Comparison of ENCODE assay signal across 19 cellular contexts in the genomic region with DNA sequence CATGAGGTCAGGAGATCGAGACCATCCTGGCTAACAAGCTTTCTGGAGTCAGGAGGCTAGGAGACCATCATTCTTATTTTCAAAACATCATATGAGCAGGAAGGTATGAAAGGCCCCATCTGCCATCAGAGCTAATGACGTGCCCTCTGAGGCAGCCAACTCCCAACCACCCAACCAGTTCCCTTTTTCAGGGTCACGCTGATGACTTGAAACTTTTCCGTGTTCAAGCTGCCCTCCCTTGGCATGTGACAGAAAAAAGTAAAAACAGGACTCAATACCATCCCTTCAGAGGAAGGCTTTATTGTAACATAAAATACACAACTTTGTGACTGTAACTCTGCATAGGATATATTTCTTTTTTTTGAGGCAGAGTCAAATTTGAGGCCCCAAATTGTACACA. TPM values are rescaled to one million over a fixed set of nuclear protein-coding genes. Genes with fewer than 3 reads are reported as not detected.
DNase-seq lines count a peak whose midpoint lies in the region; ATAC-seq and TF ChIP-seq lines count a peak whose summit lies in the region.
"Had no signal": no experiment of that assay in that cellular context is flagged by ENCODE, and none has a peak within 500 bp of the region (broad histone marks: within the 10 kb centered on the region; RNA-seq: fewer than 3 reads in every experiment).

No MANE protein-coding gene starts in this region.

- H3K9me3 ChIP-seq in adrenal gland (replicated peaks in 1 of 3): no peaks in the 10 kb centered on the region
- H3K9me3 ChIP-seq: heart right ventricle had no signal

- H3K27me3 ChIP-seq in adrenal gland: no peaks in the 10 kb centered on the region
- H3K27me3 ChIP-seq: heart right ventricle, SJSA1 had no signal

- H3K27ac Mint-ChIP-seq in activated CD4-positive, alpha-beta T cell treated with anti-CD3 and anti-CD28 coated beads, Interleukin-2, amount 10 ng/mL, durations not matched to agents 24 days and 14 days: peak overlapping the region; percentile 65
- H3K27ac Mint-ChIP-seq: activated T-helper 17 cell treated with anti-CD3 and anti-CD28 coated beads, Interleukin-2, amount 50 U/mL, for 72 hours had no signal

- WGBS in adrenal gland, 4 donors: 28 to 38% (median 33%) methylated on average over 3 to 4 of the region's 4 CpGs

- ATAC-seq in sciatic nerve (peak; percentile 33), GM18909 (IDR thresholded peaks at IDR 0.05; ENCODE audit: poor library complexity, unreplicated experiment) (no peak)
- ATAC-seq: activated T-helper 17 cell treated with anti-CD3 and anti-CD28 coated beads, Interleukin-2, amount 50 U/mL, for 72 hours; heart right ventricle had no signal

- H3K27me3 Mint-ChIP-seq in activated CD4-positive, alpha-beta T cell treated with anti-CD3 and anti-CD28 coated beads, Interleukin-2, amount 10 ng/mL, durations not matched to agents 24 days and 14 days: no peaks in the 10 kb centered on the region
- H3K27me3 Mint-ChIP-seq: activated T-helper 17 cell treated with anti-CD3 and anti-CD28 coated beads, Interleukin-2, amount 50 U/mL, for 72 hours had no signal

- TF ChIP-seq POLR2A in adrenal gland (IDR thresholded peaks at IDR 0.05): peak in 1 of 2 donors; percentile 9

- intact Hi-C loops in activated CD4-positive, alpha-beta T cell treated with anti-CD3 and anti-CD28 coated beads, Interleukin-2, amount 10 ng/mL, durations not matched to agents 24 days and 14 days (cut with micrococcal nuclease): no loop called here
- intact Hi-C loops in adrenal gland (cut with DNase I) (no loop called here), sciatic nerve (cut with DNase I) (no loop called here)

- no peak overlapping the region for H3K4me3 ChIP-seq in adrenal gland
- H3K4me3 ChIP-seq: heart right ventricle, SJSA1 had no signal

- H3K4me1 Mint-ChIP-seq in activated CD4-positive, alpha-beta T cell treated with anti-CD3 and anti-CD28 coated beads, Interleukin-2, amount 10 ng/mL, durations not matched to agents 24 days and 14 days: peaks cover 4% of the 10 kb centered on the region

- DNase-seq in activated CD4-positive, alpha-beta T cell treated with anti-CD3 and anti-CD28 coated beads, Interleukin-2, amount 10 ng/mL, durations not matched to agents 24 days and 14 days: no peak
- DNase-seq in activated CD4-positive, alpha-beta T cell treated with anti-CD3 and anti-CD28 coated beads, Interleukin-2, amount 50 U/mL, for 48 hours: no peak
- DNase-seq in NOMO-1 treated with dmso at 0.1 percent for 144 hours (lab: John Stamatoyannopoulos, UW; ENCODE audit: unreplicated experiment) (peak; percentile 74), adrenal gland (peak; percentile 56 to 84 (median 77)), sciatic nerve (ENCODE audit: low spot score) (no peak), NCI-H146 (lab: John Stamatoyannopoulos, UW) (no peak), NCI-H774 (lab: John Stamatoyannopoulos, UW) (no peak)
- DNase-seq: activated CD4-positive, CD25-positive, alpha-beta regulatory T cell treated with anti-CD3 and anti-CD28 coated beads, Interleukin-2, amount 50 U/mL, for 72 hours; heart right ventricle; NCI-H1436; NCI-H526 treated with DMSO at 0.1 percent for 48 hours; nucleus accumbens; small intestine had no signal

- H3K4me1 ChIP-seq in adrenal gland (replicated peaks in 1 of 2): peaks cover 14 to 38% of the 10 kb centered on the region in 2 donors

- H3K9me3 Mint-ChIP-seq in activated CD4-positive, alpha-beta T cell treated with anti-CD3 and anti-CD28 coated beads, Interleukin-2, amount 10 ng/mL, durations not matched to agents 24 days and 14 days: no peaks in the 10 kb centered on the region
- H3K9me3 Mint-ChIP-seq: activated T-helper 17 cell treated with anti-CD3 and anti-CD28 coated beads, Interleukin-2, amount 50 U/mL, for 72 hours had no signal

- no peak for TF ChIP-seq CTCF in adrenal gland (IDR thresholded peaks at IDR 0.05)

- H3K4me3 Mint-ChIP-seq in activated CD4-positive, alpha-beta T cell treated with anti-CD3 and anti-CD28 coated beads, Interleukin-2, amount 10 ng/mL, durations not matched to agents 24 days and 14 days: no peak overlapping the region
- H3K4me3 Mint-ChIP-seq: activated T-helper 17 cell treated with anti-CD3 and anti-CD28 coated beads, Interleukin-2, amount 50 U/mL, for 72 hours had no signal

- peak overlapping the region; percentile 68 to 91 (median 87) for H3K27ac ChIP-seq in adrenal gland
- H3K27ac ChIP-seq: SJSA1 had no signal

- H3K36me3 Mint-ChIP-seq in activated CD4-positive, alpha-beta T cell treated with anti-CD3 and anti-CD28 coated beads, Interleukin-2, amount 10 ng/mL, durations not matched to agents 24 days and 14 days (ENCODE audit: low read depth): peaks cover 38% of the 10 kb centered on the region

- peaks cover 0 to 25% of the 10 kb centered on the region in 2 donors for H3K36me3 ChIP-seq in adrenal gland (replicated peaks in 1 of 2)
- H3K36me3 ChIP-seq: SJSA1 had no signal

RNA-seq across cellular contexts. Expression of a gene that starts 4.6 kb away (rescaled TPM):
- 14.4 and 17.5 TPM in 2 replicates for total RNA-seq in activated CD4-positive, alpha-beta T cell treated with anti-CD3 and anti-CD28 coated beads, Interleukin-2, amount 10 ng/mL, durations not matched to agents 24 days and 14 days
- total RNA-seq in adrenal gland (100 to 1,000 TPM in 1 of 8 donors, 10 to 100 TPM in 7; 36.4 to 344 (median 73.6) TPM), sciatic nerve (22.7 TPM)
- polyA plus RNA-seq in adrenal gland: 10 to 100 TPM; 10.5 to 33.9 (median 30.4) TPM

RNA-seq across cellular contexts. Expression of a gene that starts 13.6 kb away (rescaled TPM):
- not detected in 2 replicates for total RNA-seq in activated CD4-positive, alpha-beta T cell treated with anti-CD3 and anti-CD28 coated beads, Interleukin-2, amount 10 ng/mL, durations not matched to agents 24 days and 14 days
- total RNA-seq in adrenal gland: not detected
- polyA plus RNA-seq in adrenal gland: not detected
- not detected for total RNA-seq in sciatic nerve
- total RNA-seq: A172; activated T-helper 17 cell treated with anti-CD3 and anti-CD28 coated beads, Interleukin-2, amount 50 U/mL, for 72 hours; bronchial epithelial cell; heart right ventricle; lower leg skin; SJSA1 had no signal
- polyA plus RNA-seq: heart right ventricle, small intestine had no signal

RNA-seq across cellular contexts. Expression of a gene that starts 18.0 kb away (rescaled TPM):
- total RNA-seq in activated CD4-positive, alpha-beta T cell treated with anti-CD3 and anti-CD28 coated beads, Interleukin-2, amount 10 ng/mL, durations not matched to agents 24 days and 14 days: 1.6 and 2.3 TPM in 2 replicates
- total RNA-seq in adrenal gland: under 1 TPM in 6 of 8 donors, not detected in 2; 0.14 to 0.41 (median 0.19) TPM
- 1 to 10 TPM in 1 of 3 donors, under 1 TPM in 2; 0.13 to 1.0 (median 0.26) TPM for polyA plus RNA-seq in adrenal gland
- 0.36 TPM for total RNA-seq in sciatic nerve
- total RNA-seq: A172, bronchial epithelial cell, lower leg skin, SJSA1 had no signal

RNA-seq across cellular contexts. Expression of a gene that starts 44.1 kb away (rescaled TPM):
- 55.8 and 64.6 TPM in 2 replicates for total RNA-seq in activated CD4-positive, alpha-beta T cell treated with anti-CD3 and anti-CD28 coated beads, Interleukin-2, amount 10 ng/mL, durations not matched to agents 24 days and 14 days
- total RNA-seq in adrenal gland: 100 to 1,000 TPM; 126 to 216 (median 163) TPM
- polyA plus RNA-seq in adrenal gland: 100 to 1,000 TPM in 2 of 3 donors, 10 to 100 TPM in 1; 55.8 to 206 (median 115) TPM
- total RNA-seq in sciatic nerve: 96.1 TPM

Comparison
In these comparisons a context has a peak if more than half of its experiments do, and no peak if none do; other contexts are left out.
1. DNase-seq: peak in NOMO-1 treated with dmso at 0.1 percent for 144 hours (single experiment) and adrenal gland (7 of 7); none in activated CD4-positive, alpha-beta T cell treated with anti-CD3 and anti-CD28 coated beads, Interleukin-2, amount 10 ng/mL, durations not matched to agents 24 days and 14 days (single experiment), activated CD4-positive, alpha-beta T cell treated with anti-CD3 and anti-CD28 coated beads, Interleukin-2, amount 50 U/mL, for 48 hours (0 of 2), sciatic nerve (single experiment), NCI-H146 (single experiment) and NCI-H774 (single experiment).